1 cellular context compared by ENCODE assay signal in the genomic region with DNA sequence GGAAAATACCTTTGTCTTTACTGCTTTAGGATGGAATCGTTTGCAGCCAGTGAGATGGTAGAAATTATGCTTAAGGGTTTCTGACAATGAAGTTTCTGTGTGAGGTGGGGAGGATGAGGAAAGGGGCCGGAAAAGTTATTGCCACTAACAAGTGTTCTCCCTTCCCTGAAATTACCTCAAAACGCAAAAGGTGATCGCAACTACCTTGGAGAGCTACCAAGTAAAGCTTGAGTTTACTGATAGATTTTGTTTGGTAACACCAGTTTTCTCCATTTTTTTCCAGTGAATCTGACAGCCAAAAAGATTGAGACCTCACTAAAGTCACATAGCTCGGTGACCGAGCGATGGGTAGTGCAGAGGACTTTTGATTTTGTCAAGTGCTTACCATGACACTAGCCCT.
TF ChIP-seq lines count a peak whose summit lies in the region.

No MANE protein-coding gene starts in this region.

TF ChIP-seq in GM12878, 131 proteins besides CTCF, POLR2A, EP300 and RAD21:
- TF ChIP-seq REST (IDR thresholded peaks at IDR 0.05; ENCODE audit: low read depth, low read length), result peak; percentile 77
- no peak for TF ChIP-seq NR2C2 (IDR thresholded peaks at IDR 0.05; ENCODE audit: borderline replicate concordance, control insufficient read depth, insufficient read length, low read depth)
- no peak for TF ChIP-seq SMC3 (IDR thresholded peaks at IDR 0.05; ENCODE audit: borderline replicate concordance, low read length)
- no peak for TF ChIP-seq SIX5 (IDR thresholded peaks at IDR 0.05; ENCODE audit: low read depth, low read length, severe bottlenecking)
- TF ChIP-seq MYC (IDR thresholded peaks at IDR 0.05; ENCODE audit: insufficient read depth, insufficient read length, insufficient replicate concordance, low read length, severe bottlenecking), result no peak
